ENCODE assay signal across 36 cellular contexts in genomic region chrX:118148737-118149136, GRCh38. TPM values are rescaled to one million over a fixed set of nuclear protein-coding genes. Genes with fewer than 3 reads are reported as not detected.
DNase-seq lines count a peak whose midpoint lies in the region; ATAC-seq, FAIRE-seq and TF ChIP-seq lines count a peak whose summit lies in the region.
"Had no signal": no experiment of that assay in that cellular context is flagged by ENCODE, and none has a peak within 500 bp of the region (broad histone marks: within the 10 kb centered on the region; RNA-seq: fewer than 3 reads in every experiment).

No MANE protein-coding gene starts in this region.

- H3F3A ChIP-seq in neural cell (ENCODE audit: insufficient read depth, low read length, poor library complexity, severe bottlenecking) = no peaks in the 10 kb centered on the region

- H3K9ac ChIP-seq in neural cell (ENCODE audit: low read length) = no peak overlapping the region
- H3K9ac ChIP-seq: BLaER1; BLaER1 treated with 17β-estradiol and CSF1 and Interleukin-3, amounts not matched to agents 10 nM and 100 nM had no signal

- H3K9me2 ChIP-seq in neural cell (ENCODE audit: insufficient read depth, low read length) = no peaks in the 10 kb centered on the region

- no peaks in the 10 kb centered on the region for H3K9me3 ChIP-seq in neural cell (ENCODE audit: low read length)
- no peaks in the 10 kb centered on the region for H3K9me3 ChIP-seq in right lobe of liver
- H3K9me3 ChIP-seq: A549, BE2C, BLaER1, Caco-2 had no signal

- no peaks in the 10 kb centered on the region for H3K4me1 ChIP-seq in right lobe of liver
- H3K4me1 ChIP-seq: A549; BE2C; BLaER1; BLaER1 treated with 17β-estradiol and CSF1 and Interleukin-3, amounts not matched to agents 10 nM and 100 nM; Caco-2 had no signal

- H3K27ac ChIP-seq in neural cell (ENCODE audit: low read length) = no peak overlapping the region
- H3K27ac ChIP-seq in right lobe of liver = no peak overlapping the region
- H3K27ac ChIP-seq: 22Rv1; A549; BLaER1; BLaER1 treated with 17β-estradiol and CSF1 and Interleukin-3, amounts not matched to agents 10 nM and 100 nM; C4-2B had no signal

- TF ChIP-seq POLR2A in right lobe of liver (IDR thresholded peaks at IDR 0.05) = no peak

- TF ChIP-seq CTCF in neural cell (IDR thresholded peaks at IDR 0.05; ENCODE audit: poor library complexity, severe bottlenecking) = no peak
- TF ChIP-seq CTCF in right lobe of liver (IDR thresholded peaks at IDR 0.05) = no peak

- DNase-seq in NCI-H82 (lab: John Stamatoyannopoulos, UW) (peak; percentile 51), NCI-H82 treated with DMSO at 0.1 percent for 48 hours (lab: John Stamatoyannopoulos, UW; ENCODE audit: unreplicated experiment) (peak; percentile 10), HK-2 (ENCODE audit: unreplicated experiment) (no peak), NCI-H2107 (lab: John Stamatoyannopoulos, UW) (no peak), inferior parietal cortex (ENCODE audit: extremely low spot score) (no peak), right lobe of liver (no peak)
- DNase-seq: 8988T; ACHN; AML-193; BE2C; C1 segment of cervical spinal cord; Caco-2; Calu3; CD4-positive, alpha-beta memory T cell; CD4-positive, alpha-beta T cell; CD4-positive, CD25-positive, alpha-beta regulatory T cell; CD8-positive, alpha-beta memory T cell; CD8-positive, alpha-beta T cell; COR-L47; DMS 273 treated with DMSO at 0.1 percent for 48 hours; DMS153; DMS53; DMS79; DMS79 treated with DMSO at 0.1 percent for 48 hours; DND-41; EL had no signal

- no peak for TF ChIP-seq RAD21 in neural cell (conservative IDR thresholded peaks at IDR 0.05)

- peak; percentile 24 for FAIRE-seq in colon (lab: Jason Lieb, UNC)
- FAIRE-seq: A204.1, A549, D721Med had no signal

- no peaks in the 10 kb centered on the region for H3K79me2 ChIP-seq in neural cell (replicated peaks; ENCODE audit: insufficient read depth, low read length)

- WGBS in right lobe of liver (ENCODE audit: insufficient coverage, low coverage, low lambda C conversion rate, missing lambda C conversion rate) = 55% methylated on average over 1 of the region's 1 CpG

- H3K27me3 ChIP-seq in neural cell (ENCODE audit: insufficient read depth, low read depth, low read length) (no peaks in the 10 kb centered on the region), right lobe of liver (no peaks in the 10 kb centered on the region)
- H3K27me3 ChIP-seq: BE2C; BLaER1; BLaER1 treated with 17β-estradiol and CSF1 and Interleukin-3, amounts not matched to agents 10 nM and 100 nM had no signal

- H3K4me2 ChIP-seq in neural cell (ENCODE audit: low read length) = no peak overlapping the region
- H3K4me2 ChIP-seq: A549; BLaER1; BLaER1 treated with 17β-estradiol and CSF1 and Interleukin-3, amounts not matched to agents 10 nM and 100 nM had no signal

- intact Hi-C loops in right lobe of liver (cut with DNase I) = no loop called here

- peak; percentile 60 for TF ChIP-seq EP300 in neural cell (conservative IDR thresholded peaks at IDR 0.05; ENCODE audit: poor library complexity, severe bottlenecking)

- H3K4me3 ChIP-seq in neural cell (ENCODE audit: low read length) (no peak overlapping the region), right lobe of liver (no peak overlapping the region)
- H3K4me3 ChIP-seq: A549; BLaER1; BLaER1 treated with 17β-estradiol and CSF1 and Interleukin-3, amounts not matched to agents 10 nM and 100 nM had no signal

- ATAC-seq in right lobe of liver = no peak
- ATAC-seq: A549; CD8-positive, alpha-beta T cell had no signal

- no peaks in the 10 kb centered on the region for H4K20me1 ChIP-seq in neural cell (ENCODE audit: insufficient read depth)
- H4K20me1 ChIP-seq: BLaER1; BLaER1 treated with 17β-estradiol and CSF1 and Interleukin-3, amounts not matched to agents 10 nM and 100 nM had no signal

- H3K36me3 ChIP-seq in neural cell (ENCODE audit: insufficient read depth, low read length) (no peaks in the 10 kb centered on the region), right lobe of liver (no peaks in the 10 kb centered on the region)
- H3K36me3 ChIP-seq: BE2C; BLaER1; BLaER1 treated with 17β-estradiol and CSF1 and Interleukin-3, amounts not matched to agents 10 nM and 100 nM had no signal

- H2AFZ ChIP-seq in neural cell (ENCODE audit: low read depth, low read length) = no peak overlapping the region

TF ChIP-seq in neural cell, 6 proteins besides CTCF, POLR2A, EP300 and RAD21:
- peak; percentile 69 for TF ChIP-seq POLR2AphosphoS5 (IDR thresholded peaks at IDR 0.05)
- TF ChIP-seq, protein P1, sequence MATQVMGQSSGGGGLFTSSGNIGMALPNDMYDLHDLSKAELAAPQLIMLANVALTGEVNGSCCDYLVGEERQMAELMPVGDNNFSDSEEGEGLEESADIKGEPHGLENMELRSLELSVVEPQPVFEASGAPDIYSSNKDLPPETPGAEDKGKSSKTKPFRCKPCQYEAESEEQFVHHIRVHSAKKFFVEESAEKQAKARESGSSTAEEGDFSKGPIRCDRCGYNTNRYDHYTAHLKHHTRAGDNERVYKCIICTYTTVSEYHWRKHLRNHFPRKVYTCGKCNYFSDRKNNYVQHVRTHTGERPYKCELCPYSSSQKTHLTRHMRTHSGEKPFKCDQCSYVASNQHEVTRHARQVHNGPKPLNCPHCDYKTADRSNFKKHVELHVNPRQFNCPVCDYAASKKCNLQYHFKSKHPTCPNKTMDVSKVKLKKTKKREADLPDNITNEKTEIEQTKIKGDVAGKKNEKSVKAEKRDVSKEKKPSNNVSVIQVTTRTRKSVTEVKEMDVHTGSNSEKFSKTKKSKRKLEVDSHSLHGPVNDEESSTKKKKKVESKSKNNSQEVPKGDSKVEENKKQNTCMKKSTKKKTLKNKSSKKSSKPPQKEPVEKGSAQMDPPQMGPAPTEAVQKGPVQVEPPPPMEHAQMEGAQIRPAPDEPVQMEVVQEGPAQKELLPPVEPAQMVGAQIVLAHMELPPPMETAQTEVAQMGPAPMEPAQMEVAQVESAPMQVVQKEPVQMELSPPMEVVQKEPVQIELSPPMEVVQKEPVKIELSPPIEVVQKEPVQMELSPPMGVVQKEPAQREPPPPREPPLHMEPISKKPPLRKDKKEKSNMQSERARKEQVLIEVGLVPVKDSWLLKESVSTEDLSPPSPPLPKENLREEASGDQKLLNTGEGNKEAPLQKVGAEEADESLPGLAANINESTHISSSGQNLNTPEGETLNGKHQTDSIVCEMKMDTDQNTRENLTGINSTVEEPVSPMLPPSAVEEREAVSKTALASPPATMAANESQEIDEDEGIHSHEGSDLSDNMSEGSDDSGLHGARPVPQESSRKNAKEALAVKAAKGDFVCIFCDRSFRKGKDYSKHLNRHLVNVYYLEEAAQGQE (IDR thresholded peaks at IDR 0.05; ENCODE audit: borderline replicate concordance) = no peak

RNA-seq across cellular contexts. Expression of gene KLHL13, which starts 32.1 kb away (rescaled TPM):
- polyA plus RNA-seq in neural cell = 15.2 and 15.7 TPM in 2 replicates
- 22.6 and 27.6 TPM in 2 replicates for polyA minus RNA-seq in neural cell
- total RNA-seq in right lobe of liver = 1 to 10 TPM; 1.2 to 3.2 (median 1.8) TPM
- total RNA-seq: B cell had no signal

Comparison
In these comparisons a context has a peak if more than half of its experiments do, and no peak if none do; other contexts are left out.
1. DNase-seq: peak in NCI-H82 (single experiment) and NCI-H82 treated with DMSO at 0.1 percent for 48 hours (single experiment); none in HK-2 (single experiment), NCI-H2107 (single experiment), inferior parietal cortex (single experiment) and right lobe of liver (0 of 3).